In genomic region chr7:91835191-91836064, GRCh38 we compare ENCODE assay signal across 26 cellular contexts. TPM values are rescaled to one million over a fixed set of nuclear protein-coding genes. Genes with fewer than 3 reads are reported as not detected.
DNase-seq lines count a peak whose midpoint lies in the region; ATAC-seq, FAIRE-seq and TF ChIP-seq lines count a peak whose summit lies in the region.
"Had no signal": no experiment of that assay in that cellular context is flagged by ENCODE, and none has a peak within 500 bp of the region (broad histone marks: within the 10 kb centered on the region; RNA-seq: fewer than 3 reads in every experiment).

No MANE protein-coding gene starts in this region.

- no peaks in the 10 kb centered on the region for H3K27me3 Mint-ChIP-seq in nephron (ENCODE audit: low read depth)
- H3K27me3 Mint-ChIP-seq: activated CD4-positive, alpha-beta memory T cell treated with anti-CD3 and anti-CD28 coated beads, Interleukin-2, amount 10 ng/mL, durations not matched to agents 7 days and 5 days; IgD-negative memory B cell; T-cell had no signal

- FAIRE-seq in bronchial epithelial cell (lab: Jason Lieb, UNC), result no peak
- FAIRE-seq: GM18507 had no signal

- peaks cover 6% of the 10 kb centered on the region; the same call in 1 of the 2 replicates for H3K4me1 ChIP-seq in HEK293 (ENCODE audit: control insufficient read depth, insufficient read depth, low read length)
- H3K4me1 ChIP-seq: colonic mucosa, right lobe of liver had no signal

- no peaks in the 10 kb centered on the region for H3K9me3 Mint-ChIP-seq in nephron
- H3K9me3 Mint-ChIP-seq: activated CD4-positive, alpha-beta memory T cell treated with anti-CD3 and anti-CD28 coated beads, Interleukin-2, amount 10 ng/mL, durations not matched to agents 7 days and 5 days; CD8-positive, alpha-beta T cell; IgD-negative memory B cell; T-cell had no signal

- no peak overlapping the region for H3K27ac ChIP-seq in HEK293 (ENCODE audit: extremely low read depth, low read depth, low read length)
- H3K27ac ChIP-seq: 22Rv1, brain microvascular endothelial cell, colonic mucosa, right lobe of liver had no signal

- no peaks in the 10 kb centered on the region for H3K36me3 Mint-ChIP-seq in nephron (ENCODE audit: low read depth)
- H3K36me3 Mint-ChIP-seq: T-cell had no signal

- H3K36me3 ChIP-seq in HEK293 (ENCODE audit: control insufficient read depth in 2 of 2, insufficient read depth in 1 of 2, low read length in 2 of 2), result no peaks in the 10 kb centered on the region
- no peaks in the 10 kb centered on the region for H3K36me3 ChIP-seq in bronchial epithelial cell (ENCODE audit: control insufficient read depth, insufficient read depth, low read length)
- H3K36me3 ChIP-seq: brain microvascular endothelial cell, colonic mucosa, right lobe of liver had no signal

- no peak for ATAC-seq in HG03095 (IDR thresholded peaks at IDR 0.05; ENCODE audit: unreplicated experiment)
- ATAC-seq: CD8-positive, alpha-beta T cell; left ventricle myocardium superior; right lobe of liver; stimulated activated naive CD8-positive, alpha-beta T cell treated with anti-CD3 and anti-CD28 coated beads, Interleukin-15, Interleukin-2, amounts not matched to agents 100 U/mL and 50 U/mL, for 24 hours; T-cell had no signal

- no peak for TF ChIP-seq CTCF in HEK293 (tag by site-specific recombination; IDR thresholded peaks at IDR 0.05)
- TF ChIP-seq CTCF in bronchial epithelial cell (IDR thresholded peaks at IDR 0.05; ENCODE audit: insufficient read depth, low read length, severe bottlenecking), result no peak
- TF ChIP-seq CTCF in nephron (IDR thresholded peaks at IDR 0.05; ENCODE audit: unreplicated experiment in 3 of 3), result no peak

- H3K4me3 ChIP-seq in HEK293 (ENCODE audit: low read depth, low read length), result no peak overlapping the region
- no peak overlapping the region for H3K4me3 ChIP-seq in bronchial epithelial cell (ENCODE audit: low read depth, low read length)
- H3K4me3 ChIP-seq: colonic mucosa, right lobe of liver had no signal

- peak overlapping the region in 2 of 3 experiments; percentile 23 to 26 for H3K27ac Mint-ChIP-seq in nephron
- H3K27ac Mint-ChIP-seq: activated CD4-positive, alpha-beta memory T cell treated with anti-CD3 and anti-CD28 coated beads, Interleukin-2, amount 10 ng/mL, durations not matched to agents 7 days and 5 days; CD8-positive, alpha-beta T cell; IgD-negative memory B cell; T-cell had no signal

- no peak overlapping the region for H3K4me3 Mint-ChIP-seq in nephron
- H3K4me3 Mint-ChIP-seq: activated CD4-positive, alpha-beta memory T cell treated with anti-CD3 and anti-CD28 coated beads, Interleukin-2, amount 10 ng/mL, durations not matched to agents 7 days and 5 days; CD8-positive, alpha-beta T cell; IgD-negative memory B cell; T-cell had no signal

- no peaks in the 10 kb centered on the region for H3K27me3 ChIP-seq in bronchial epithelial cell (ENCODE audit: control insufficient read depth, insufficient read depth, low read length)
- H3K27me3 ChIP-seq: brain microvascular endothelial cell, colonic mucosa, right lobe of liver had no signal

- CTCF ChIA-PET in HEK293 (lab: Yijun Ruan, JAX), result interaction anchor here (0.8 to 1.2 kb wide), 2 partner anchors 45 to 74 kb away, joined by 3 to 4 read pairs; partner anchors contain the start of gene MTERF1

- POLR2A ChIA-PET in HEK293 (lab: Yijun Ruan, JAX), result no interaction called here

- DNase-seq in NCI-H1092 treated with DMSO at 0.1 percent for 48 hours (lab: John Stamatoyannopoulos, UW), result peak; percentile 15
- DNase-seq in NCI-H1092 (lab: John Stamatoyannopoulos, UW), result no peak
- DNase-seq in bronchial epithelial cell (ENCODE audit: low read depth), result peak; percentile 21
- DNase-seq in NCI-H146 (lab: John Stamatoyannopoulos, UW), result no peak
- no peak for DNase-seq in activated T-cell treated with anti-CD3 and anti-CD28 coated beads for 4 hours
- DNase-seq: activated CD4-positive, alpha-beta memory T cell treated with anti-CD3 and anti-CD28 coated beads, Interleukin-2, amount 10 ng/mL, durations not matched to agents 7 days and 5 days; activated CD4-positive, CD25-positive, alpha-beta regulatory T cell treated with anti-CD3 and anti-CD28 coated beads, Interleukin-2, amount 50 U/mL, for 72 hours; activated gamma-delta T cell; CD8-positive, alpha-beta T cell; colonic mucosa; DMS153; left ventricle myocardium superior; midbrain; NCI-H1436; NCI-H2171 treated with DMSO at 0.1 percent for 48 hours; NCI-H526; right lobe of liver; stimulated activated naive CD8-positive, alpha-beta T cell treated with anti-CD3 and anti-CD28 coated beads, Interleukin-15, Interleukin-2, amounts not matched to agents 100 U/mL and 50 U/mL, for 24 hours; T-cell had no signal

- peaks cover 14% of the 10 kb centered on the region for H3K4me1 Mint-ChIP-seq in nephron
- H3K4me1 Mint-ChIP-seq: activated CD4-positive, alpha-beta memory T cell treated with anti-CD3 and anti-CD28 coated beads, Interleukin-2, amount 10 ng/mL, durations not matched to agents 7 days and 5 days; IgD-negative memory B cell; T-cell had no signal

- no peaks in the 10 kb centered on the region for H3K9me3 ChIP-seq in HEK293 (ENCODE audit: control insufficient read depth, insufficient read depth, low read depth, low read length)
- H3K9me3 ChIP-seq: colonic mucosa, right lobe of liver had no signal

TF ChIP-seq in HEK293, 187 proteins besides CTCF, POLR2A, EP300 and RAD21:
- TF ChIP-seq ZNF335 (tag by site-specific recombination; conservative IDR thresholded peaks at IDR 0.05), result 0 out of 2 replicates have a peak, but pooled peaks have one; percentile 21
- TF ChIP-seq, protein P1, sequence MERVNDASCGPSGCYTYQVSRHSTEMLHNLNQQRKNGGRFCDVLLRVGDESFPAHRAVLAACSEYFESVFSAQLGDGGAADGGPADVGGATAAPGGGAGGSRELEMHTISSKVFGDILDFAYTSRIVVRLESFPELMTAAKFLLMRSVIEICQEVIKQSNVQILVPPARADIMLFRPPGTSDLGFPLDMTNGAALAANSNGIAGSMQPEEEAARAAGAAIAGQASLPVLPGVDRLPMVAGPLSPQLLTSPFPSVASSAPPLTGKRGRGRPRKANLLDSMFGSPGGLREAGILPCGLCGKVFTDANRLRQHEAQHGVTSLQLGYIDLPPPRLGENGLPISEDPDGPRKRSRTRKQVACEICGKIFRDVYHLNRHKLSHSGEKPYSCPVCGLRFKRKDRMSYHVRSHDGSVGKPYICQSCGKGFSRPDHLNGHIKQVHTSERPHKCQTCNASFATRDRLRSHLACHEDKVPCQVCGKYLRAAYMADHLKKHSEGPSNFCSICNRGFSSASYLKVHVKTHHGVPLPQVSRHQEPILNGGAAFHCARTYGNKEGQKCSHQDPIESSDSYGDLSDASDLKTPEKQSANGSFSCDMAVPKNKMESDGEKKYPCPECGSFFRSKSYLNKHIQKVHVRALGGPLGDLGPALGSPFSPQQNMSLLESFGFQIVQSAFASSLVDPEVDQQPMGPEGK (tag by site-specific recombination; IDR thresholded peaks at IDR 0.05), result no peak
- TF ChIP-seq PRDM6 (tag by site-specific recombination; IDR thresholded peaks at IDR 0.05), result 0 out of 2 replicates have a peak, but pooled peaks have one; percentile 18
- no peak for TF ChIP-seq ZNF585B (tag by site-specific recombination; IDR thresholded peaks at IDR 0.05)
- no peak for TF ChIP-seq MEIS1 (CRISPR knock-in tag; IDR thresholded peaks at IDR 0.05; ENCODE audit: borderline replicate concordance)

RNA-seq across cellular contexts. Expression of gene MTERF1, which starts 45.1 kb away (rescaled TPM):
- total RNA-seq in bronchial epithelial cell, result 10.3 and 10.4 TPM in 2 replicates

Comparison
In these comparisons a context has a peak if more than half of its experiments do, and no peak if none do; other contexts are left out.
1. DNase-seq: peak in NCI-H1092 treated with DMSO at 0.1 percent for 48 hours (single experiment) and bronchial epithelial cell (single experiment); none in NCI-H1092 (single experiment), NCI-H146 (single experiment) and activated T-cell treated with anti-CD3 and anti-CD28 coated beads for 4 hours (single experiment).